Comparison of ENCODE assay signal across 30 cellular contexts in genomic region chr17:19382581-19383444, GRCh38. TPM values are rescaled to one million over a fixed set of nuclear protein-coding genes. Genes with fewer than 3 reads are reported as not detected.
A peak's percentile ranks its signal among the peaks of the same experiment; 100 is the strongest.
DNase-seq lines count a peak whose midpoint lies in the region; ATAC-seq and TF ChIP-seq lines count a peak whose summit lies in the region.
"Had no signal": no experiment of that assay in that cellular context is flagged by ENCODE, and none has a peak within 500 bp of the region (broad histone marks: within the 10 kb centered on the region; RNA-seq: fewer than 3 reads in every experiment).

No MANE protein-coding gene starts in this region.

- CTCF ChIA-PET in GM10248 (lab: Yijun Ruan, JAX) = interaction anchor here (0.8 kb wide), 1 partner anchor 20 kb away, joined by 4 read pairs; the partner anchor contains the start of gene B9D1

- DNase-seq in right atrium auricular region (ENCODE audit: low spot score) = no peak
- DNase-seq in Right ventricle myocardium inferior (ENCODE audit: missing footprints) = no peak
- no peak for DNase-seq in esophagus muscularis mucosa (ENCODE audit: extremely low spot score)
- peak; percentile 84 for DNase-seq in osteoblast (ENCODE audit: insufficient read length, low spot score, missing footprints)
- DNase-seq in uterus = peak in 1 of 2 donors; percentile 17
- DNase-seq in RPMI8226 = no peak
- DNase-seq in HK-2 (ENCODE audit: unreplicated experiment) = no peak
- DNase-seq in GM10248 (ENCODE audit: extremely low spot score) = no peak
- DNase-seq: activated CD8-positive, alpha-beta memory T cell treated with anti-CD3 and anti-CD28 coated beads, Interleukin-2, amount 50 U/mL, for 48 hours; activated effector memory CD4-positive, alpha-beta T cell treated with anti-CD3 and anti-CD28 coated beads, Interleukin-2, amount 50 U/mL, for 16 hours; activated naive CD8-positive, alpha-beta T cell treated with anti-CD3 and anti-CD28 coated beads, Interleukin-2, amount 50 U/mL, for 24 hours; C1 segment of cervical spinal cord; effector CD8-positive, alpha-beta T cell; EL; foreskin melanocyte; HCEC 1CT; mucosa of descending colon; NCI-H1092; NCI-H187; NCI-H526 treated with DMSO at 0.1 percent for 48 hours; stimulated activated CD4-positive, alpha-beta T cell treated with anti-CD3 and anti-CD28 coated beads, Interleukin-4, amount 100 ng/mL, for 1 hour; stimulated activated naive B cell treated with anti-CD40 and anti-IgM and Interleukin-4, amounts not matched to agents 10 μg/mL and 1 μg/mL and 100 μg/mL, for 72 hours; T1000 had no signal

- peaks cover 46% of the 10 kb centered on the region for H3K36me3 ChIP-seq in right atrium auricular region
- H3K36me3 ChIP-seq in esophagus muscularis mucosa = peaks cover 38 to 57% (median 54%) of the 10 kb centered on the region in 4 donors
- peaks cover 66% of the 10 kb centered on the region for H3K36me3 ChIP-seq in osteoblast (ENCODE audit: insufficient read depth, low read length)
- no peaks in the 10 kb centered on the region for H3K36me3 ChIP-seq in uterus

- H3K27me3 ChIP-seq in right atrium auricular region (no peaks in the 10 kb centered on the region), esophagus muscularis mucosa (no peaks in the 10 kb centered on the region), osteoblast (ENCODE audit: insufficient read depth, low read length) (no peaks in the 10 kb centered on the region), uterus (no peaks in the 10 kb centered on the region)
- H3K27me3 ChIP-seq: body of pancreas, hepatocyte, left lung, neural progenitor cell had no signal

- H3K27ac ChIP-seq in right atrium auricular region (peak overlapping the region; percentile 15 to 98), esophagus muscularis mucosa (replicated peaks in 1 of 4) (peak overlapping the region; percentile 94 to 98 (median 96)), osteoblast (ENCODE audit: low read depth, low read length) (no peak overlapping the region), uterus (peak overlapping the region; percentile 0 to 91)
- H3K27ac ChIP-seq: HL-60, left lung, neural progenitor cell had no signal

- no peak for TF ChIP-seq CTCF in right atrium auricular region (IDR thresholded peaks at IDR 0.05)
- no peak for TF ChIP-seq CTCF in esophagus muscularis mucosa (IDR thresholded peaks at IDR 0.05)
- TF ChIP-seq CTCF in osteoblast (IDR thresholded peaks at IDR 0.05; ENCODE audit: extremely low read depth, low read depth, low read length) = no peak
- TF ChIP-seq CTCF in uterus (IDR thresholded peaks at IDR 0.05) = no peak
- no peak for TF ChIP-seq CTCF in GM10248 (IDR thresholded peaks at IDR 0.05; ENCODE audit: control extremely low read depth, extremely low read depth, low read depth, missing control alignments)

- TF ChIP-seq POLR2A in esophagus muscularis mucosa (IDR thresholded peaks at IDR 0.05; ENCODE audit: low read depth) = no peak
- TF ChIP-seq POLR2A in uterus (IDR thresholded peaks at IDR 0.05) = no peak

- H3K9me3 ChIP-seq in right atrium auricular region (no peaks in the 10 kb centered on the region), esophagus muscularis mucosa (no peaks in the 10 kb centered on the region), osteoblast (ENCODE audit: low read depth, low read length) (no peaks in the 10 kb centered on the region), uterus (no peaks in the 10 kb centered on the region)
- H3K9me3 ChIP-seq: body of pancreas, left lung, mucosa of descending colon had no signal

- H4K20me1 ChIP-seq in osteoblast (ENCODE audit: insufficient read depth, low read length) = peaks cover 19% of the 10 kb centered on the region

- intact Hi-C loops in Right ventricle myocardium inferior (cut with DNase I) (no loop called here), esophagus muscularis mucosa (cut with DNase I) (no loop called here), uterus (cut with DNase I; ENCODE audit: low total_unique reads) (no loop called here)

- peaks cover 35% of the 10 kb centered on the region for H3K79me2 ChIP-seq in osteoblast (ENCODE audit: insufficient read depth, low read length)

- POLR2A ChIA-PET in GM10248 (lab: Yijun Ruan, JAX) = no interaction called here

- 73% methylated on average over 6 of the region's 12 CpGs for WGBS in esophagus muscularis mucosa

- no peak overlapping the region for H3K4me2 ChIP-seq in osteoblast (ENCODE audit: insufficient read depth, low read length)
- H3K4me2 ChIP-seq: neural progenitor cell had no signal

- no peak for TF ChIP-seq EP300 in esophagus muscularis mucosa (IDR thresholded peaks at IDR 0.05)

- H3K4me3 ChIP-seq in right atrium auricular region (no peak overlapping the region), esophagus muscularis mucosa (no peak overlapping the region), osteoblast (ENCODE audit: insufficient read depth, low read length) (no peak overlapping the region), uterus (no peak overlapping the region)
- H3K4me3 ChIP-seq: body of pancreas, hepatocyte, left lung, mucosa of descending colon, neural progenitor cell had no signal

- no peak overlapping the region for H2AFZ ChIP-seq in osteoblast (ENCODE audit: low read length)
- H2AFZ ChIP-seq: hepatocyte, neural progenitor cell had no signal

- ATAC-seq in Right ventricle myocardium inferior = no peak
- ATAC-seq: activated naive CD8-positive, alpha-beta T cell treated with anti-CD3 and anti-CD28 coated beads, Interleukin-2, amount 50 U/mL, for 24 hours; body of pancreas; left lung; mucosa of descending colon; stimulated activated naive B cell treated with anti-CD40 and anti-IgM and Interleukin-4, amounts not matched to agents 10 μg/mL and 1 μg/mL and 100 μg/mL, for 72 hours; WTC11 had no signal

- H3K4me1 ChIP-seq in right atrium auricular region = peaks cover 0 to 54% of the 10 kb centered on the region in 2 donors
- H3K4me1 ChIP-seq in esophagus muscularis mucosa = peaks cover 55 to 92% (median 92%) of the 10 kb centered on the region in 4 donors
- peaks cover 33% of the 10 kb centered on the region for H3K4me1 ChIP-seq in osteoblast (ENCODE audit: insufficient read depth, low read length)
- peaks cover 18 to 29% of the 10 kb centered on the region in 2 donors for H3K4me1 ChIP-seq in uterus

RNA-seq across cellular contexts. Expression of gene MFAP4, which starts 4.2 kb away (rescaled TPM):
- total RNA-seq in right atrium auricular region (100 to 1,000 TPM in 1 of 2 donors, 10 to 100 TPM in 1; 78.5 to 104 TPM), Right ventricle myocardium inferior (53.5 TPM), esophagus muscularis mucosa (100 to 1,000 TPM; 127 to 315 (median 226) TPM), osteoblast (3.6 and 3.8 TPM in 2 replicates), uterus (100 to 1,000 TPM in 2 of 4 donors, 10 to 100 TPM in 2; 81.2 to 149 (median 117) TPM)
- total RNA-seq: epithelial cell of proximal tubule had no signal

RNA-seq across cellular contexts. Expression of gene MAPK7, which starts 4.5 kb away (rescaled TPM):
- 10 to 100 TPM; 15.9 to 17.8 TPM for total RNA-seq in right atrium auricular region
- 13.0 TPM for total RNA-seq in Right ventricle myocardium inferior
- 10 to 100 TPM; 26.3 to 41.4 (median 33.2) TPM for total RNA-seq in esophagus muscularis mucosa
- 11.5 and 12.7 TPM in 2 replicates for total RNA-seq in osteoblast
- total RNA-seq in uterus = 10 to 100 TPM in 3 of 4 donors, 1 to 10 TPM in 1; 3.3 to 72.8 (median 18.3) TPM

RNA-seq across cellular contexts. Expression of gene B9D1, which starts 20.3 kb away (rescaled TPM):
- total RNA-seq in right atrium auricular region (10 to 100 TPM; 18.7 to 24.6 TPM), Right ventricle myocardium inferior (5.3 TPM), esophagus muscularis mucosa (10 to 100 TPM in 1 of 4 donors, 1 to 10 TPM in 3; 9.5 to 13.8 (median 9.9) TPM), osteoblast (20.6 and 21.0 TPM in 2 replicates), uterus (100 to 1,000 TPM in 1 of 4 donors, 10 to 100 TPM in 2, 1 to 10 TPM in 1; 3.8 to 105 (median 25.6) TPM)

RNA-seq across cellular contexts. Expression of gene RNF112, which starts 28.2 kb away (rescaled TPM):
- total RNA-seq in right atrium auricular region = 1 to 10 TPM in 1 of 2 donors, under 1 TPM in 1; 0.67 to 1.2 TPM
- 3.5 TPM for total RNA-seq in Right ventricle myocardium inferior
- total RNA-seq in esophagus muscularis mucosa = 1 to 10 TPM; 2.3 to 5.4 (median 4.3) TPM
- total RNA-seq in osteoblast = 0.29 and 0.36 TPM in 2 replicates
- total RNA-seq in uterus = 10 to 100 TPM in 1 of 4 donors, 1 to 10 TPM in 2, under 1 TPM in 1; 0.88 to 14.7 (median 3.7) TPM

Comparison
In these comparisons a context has a peak if more than half of its experiments do, and no peak if none do; other contexts are left out.
1. RNA of gene MFAP4, which starts 4.2 kb away (total RNA-seq): 127 to 315 TPM in esophagus muscularis mucosa, 81.2 to 149 TPM in uterus, 78.5 to 104 TPM in right atrium auricular region and 53.5 TPM in Right ventricle myocardium inferior (single experiment); 3.6 to 3.8 TPM in osteoblast; every median in the first group is over 10 times any median in the second.